In the genomic region with DNA sequence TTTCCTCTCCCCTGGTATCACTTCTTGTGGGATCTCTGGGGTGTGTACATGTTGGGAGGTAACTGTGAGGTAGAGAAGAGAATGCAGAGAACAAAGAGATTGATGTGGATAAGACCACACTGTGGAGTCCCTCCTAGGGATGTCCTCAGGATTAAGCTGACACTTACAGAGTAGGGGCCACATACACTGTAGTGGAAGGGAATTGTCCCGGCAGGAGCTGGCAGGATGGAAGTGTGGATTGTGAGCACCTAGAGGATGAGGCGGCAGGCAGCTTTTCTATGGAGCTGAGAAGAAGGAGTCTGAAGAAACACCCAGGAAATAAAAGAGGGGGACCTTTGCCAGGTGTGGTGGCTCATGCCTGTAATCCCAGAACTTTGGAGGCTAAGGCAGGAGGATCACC, we compare ENCODE assay signal across 14 cellular contexts. TPM values are rescaled to one million over a fixed set of nuclear protein-coding genes. Genes with fewer than 3 reads are reported as not detected.
DNase-seq lines count a peak whose midpoint lies in the region; ATAC-seq and TF ChIP-seq lines count a peak whose summit lies in the region.
"Had no signal": no experiment of that assay in that cellular context is flagged by ENCODE, and none has a peak within 500 bp of the region (broad histone marks: within the 10 kb centered on the region; RNA-seq: fewer than 3 reads in every experiment).

No MANE protein-coding gene starts in this region.

- no peaks in the 10 kb centered on the region for H3K27me3 Mint-ChIP-seq in T-helper 1 cell treated with Interleukin-12 subunit alpha and Interleukin-12 subunit beta and Interleukin-4 antibody, amounts not matched to agents 30 μg/mL and 1 μg/mL, for 36 hours (ENCODE audit: low read depth)
- no peaks in the 10 kb centered on the region for H3K27me3 Mint-ChIP-seq in MCF 10A (ENCODE audit: insufficient read depth, unreplicated experiment)
- H3K27me3 Mint-ChIP-seq in activated CD8-positive, alpha-beta T cell treated with anti-CD3 and anti-CD28 coated beads for 36 hours: no peaks in the 10 kb centered on the region
- no peaks in the 10 kb centered on the region for H3K27me3 Mint-ChIP-seq in osteocyte (ENCODE audit: unreplicated experiment)

- intact Hi-C loops in MCF 10A (cut with micrococcal nuclease) (no loop called here), breast epithelium (cut with DNase I; ENCODE audit: low total_unique reads) (loop anchor here (5.0 kb wide), 1 partner anchor 670 kb away; no protein-coding TSS in a partner anchor)
- intact Hi-C loops in activated CD8-positive, alpha-beta T cell treated with anti-CD3 and anti-CD28 coated beads for 36 hours (cut with micrococcal nuclease): no loop called here

- no peak for ATAC-seq in activated CD8-positive, alpha-beta T cell treated with anti-CD3 and anti-CD28 coated beads for 36 hours
- ATAC-seq in stimulated activated effector memory CD8-positive, alpha-beta T cell treated with anti-CD3 and anti-CD28 coated beads, Interleukin-12 subunit alpha, Interleukin-12 subunit beta, amount 100 ng/mL, for 72 hours: no peak
- ATAC-seq in GM19351 (IDR thresholded peaks at IDR 0.05; ENCODE audit: unreplicated experiment): no peak

- no peaks in the 10 kb centered on the region for H3K9me3 Mint-ChIP-seq in T-helper 1 cell treated with Interleukin-12 subunit alpha and Interleukin-12 subunit beta and Interleukin-4 antibody, amounts not matched to agents 30 μg/mL and 1 μg/mL, for 36 hours
- H3K9me3 Mint-ChIP-seq in MCF 10A (ENCODE audit: unreplicated experiment) (no peaks in the 10 kb centered on the region), osteocyte (ENCODE audit: unreplicated experiment) (no peaks in the 10 kb centered on the region)
- no peaks in the 10 kb centered on the region for H3K9me3 Mint-ChIP-seq in activated CD8-positive, alpha-beta T cell treated with anti-CD3 and anti-CD28 coated beads for 36 hours
- no peaks in the 10 kb centered on the region for H3K9me3 Mint-ChIP-seq in stimulated activated effector memory CD8-positive, alpha-beta T cell treated with anti-CD3 and anti-CD28 coated beads, Interleukin-12 subunit alpha, Interleukin-12 subunit beta, amount 100 ng/mL, for 72 hours

- no peaks in the 10 kb centered on the region for H3K36me3 ChIP-seq in breast epithelium

- H3K4me1 ChIP-seq in breast epithelium: peaks cover 0 to 9% of the 10 kb centered on the region in 2 donors

- H3K27ac Mint-ChIP-seq in T-helper 1 cell treated with Interleukin-12 subunit alpha and Interleukin-12 subunit beta and Interleukin-4 antibody, amounts not matched to agents 30 μg/mL and 1 μg/mL, for 36 hours: peak overlapping the region; percentile 18
- H3K27ac Mint-ChIP-seq in MCF 10A (ENCODE audit: low read depth, unreplicated experiment) (peak overlapping the region; percentile 73), osteocyte (ENCODE audit: unreplicated experiment) (no peak overlapping the region)
- peak overlapping the region; percentile 52 for H3K27ac Mint-ChIP-seq in activated CD8-positive, alpha-beta T cell treated with anti-CD3 and anti-CD28 coated beads for 36 hours
- peak overlapping the region; percentile 66 for H3K27ac Mint-ChIP-seq in stimulated activated effector memory CD8-positive, alpha-beta T cell treated with anti-CD3 and anti-CD28 coated beads, Interleukin-12 subunit alpha, Interleukin-12 subunit beta, amount 100 ng/mL, for 72 hours

- no peaks in the 10 kb centered on the region for H3K9me3 ChIP-seq in breast epithelium

- BruUV-seq in MCF 10A (replicated peaks; lab: Mats Ljungman, UMichigan): no TSS peak

- no peak for TF ChIP-seq CTCF in MCF 10A (IDR thresholded peaks at IDR 0.05; ENCODE audit: unreplicated experiment)
- no peak for TF ChIP-seq CTCF in breast epithelium (IDR thresholded peaks at IDR 0.05)
- TF ChIP-seq CTCF in activated CD8-positive, alpha-beta T cell treated with anti-CD3 and anti-CD28 coated beads for 36 hours (IDR thresholded peaks at IDR 0.05): no peak
- no peak for TF ChIP-seq CTCF in osteocyte (IDR thresholded peaks at IDR 0.05)

- DNase-seq in T-helper 1 cell (no peak), MCF 10A (ENCODE audit: unreplicated experiment) (no peak), breast epithelium (ENCODE audit: low spot score in 2 of 2) (no peak), osteocyte (ENCODE audit: extremely low spot score, unreplicated experiment) (no peak)
- no peak for DNase-seq in activated CD8-positive, alpha-beta T cell treated with anti-CD3 and anti-CD28 coated beads for 36 hours
- DNase-seq in stimulated activated effector memory CD8-positive, alpha-beta T cell treated with anti-CD3 and anti-CD28 coated beads, Interleukin-12 subunit alpha, Interleukin-12 subunit beta, amount 100 ng/mL, for 72 hours (ENCODE audit: low spot score in 2 of 2): no peak
- DNase-seq: Karpas-422, NCI-H1930, NCI-H2171 treated with DMSO at 0.1 percent for 48 hours, NCI-H774 had no signal

- H3K27ac ChIP-seq in breast epithelium: no peak overlapping the region
- H3K27ac ChIP-seq: 22Rv1 had no signal

- no peak for TF ChIP-seq POLR2A in breast epithelium (IDR thresholded peaks at IDR 0.05)

- POLR2A ChIA-PET in MCF 10A (lab: Yijun Ruan, JAX): interaction anchor here (0.6 to 1.6 kb wide), 3 partner anchors 13 to 121 kb away, joined by 4 to 5 read pairs (median 5); partner anchors contain the start of genes AGFG2 and TSC22D4
- POLR2A ChIA-PET in activated CD8-positive, alpha-beta T cell treated with anti-CD3 and anti-CD28 coated beads for 36 hours (lab: Charles Lee): no interaction called here

- H3K36me3 Mint-ChIP-seq in T-helper 1 cell treated with Interleukin-12 subunit alpha and Interleukin-12 subunit beta and Interleukin-4 antibody, amounts not matched to agents 30 μg/mL and 1 μg/mL, for 36 hours (ENCODE audit: low read depth): peaks cover 35% of the 10 kb centered on the region
- H3K36me3 Mint-ChIP-seq in MCF 10A (ENCODE audit: insufficient read depth, unreplicated experiment) (peaks cover 46% of the 10 kb centered on the region), osteocyte (ENCODE audit: unreplicated experiment) (peaks cover 6% of the 10 kb centered on the region)
- peaks cover 56% of the 10 kb centered on the region for H3K36me3 Mint-ChIP-seq in activated CD8-positive, alpha-beta T cell treated with anti-CD3 and anti-CD28 coated beads for 36 hours (ENCODE audit: low read depth)
- H3K36me3 Mint-ChIP-seq in stimulated activated effector memory CD8-positive, alpha-beta T cell treated with anti-CD3 and anti-CD28 coated beads, Interleukin-12 subunit alpha, Interleukin-12 subunit beta, amount 100 ng/mL, for 72 hours: peaks cover 98% of the 10 kb centered on the region

- H3K4me1 Mint-ChIP-seq in T-helper 1 cell treated with Interleukin-12 subunit alpha and Interleukin-12 subunit beta and Interleukin-4 antibody, amounts not matched to agents 30 μg/mL and 1 μg/mL, for 36 hours (ENCODE audit: low read depth): peaks cover 25% of the 10 kb centered on the region
- H3K4me1 Mint-ChIP-seq in MCF 10A (ENCODE audit: insufficient read depth, unreplicated experiment) (peaks cover 5% of the 10 kb centered on the region), osteocyte (ENCODE audit: unreplicated experiment) (peaks cover 10% of the 10 kb centered on the region)
- peaks cover 38% of the 10 kb centered on the region for H3K4me1 Mint-ChIP-seq in activated CD8-positive, alpha-beta T cell treated with anti-CD3 and anti-CD28 coated beads for 36 hours (ENCODE audit: low read depth)
- peaks cover 36% of the 10 kb centered on the region for H3K4me1 Mint-ChIP-seq in stimulated activated effector memory CD8-positive, alpha-beta T cell treated with anti-CD3 and anti-CD28 coated beads, Interleukin-12 subunit alpha, Interleukin-12 subunit beta, amount 100 ng/mL, for 72 hours

- H3K4me3 Mint-ChIP-seq in T-helper 1 cell treated with Interleukin-12 subunit alpha and Interleukin-12 subunit beta and Interleukin-4 antibody, amounts not matched to agents 30 μg/mL and 1 μg/mL, for 36 hours: no peak overlapping the region
- no peak overlapping the region for H3K4me3 Mint-ChIP-seq in MCF 10A (ENCODE audit: unreplicated experiment)
- H3K4me3 Mint-ChIP-seq in activated CD8-positive, alpha-beta T cell treated with anti-CD3 and anti-CD28 coated beads for 36 hours: no peak overlapping the region
- H3K4me3 Mint-ChIP-seq in stimulated activated effector memory CD8-positive, alpha-beta T cell treated with anti-CD3 and anti-CD28 coated beads, Interleukin-12 subunit alpha, Interleukin-12 subunit beta, amount 100 ng/mL, for 72 hours: no peak overlapping the region
- H3K4me3 Mint-ChIP-seq in osteocyte (ENCODE audit: unreplicated experiment): no peak overlapping the region

- CTCF ChIA-PET in MCF 10A (lab: Yijun Ruan, JAX): interaction anchor here (1.7 kb wide), 1 partner anchor 10 kb away, joined by 3 read pairs; no protein-coding TSS in a partner anchor
- CTCF ChIA-PET in activated CD8-positive, alpha-beta T cell treated with anti-CD3 and anti-CD28 coated beads for 36 hours (lab: Charles Lee): interaction anchor here (1.0 to 5.8 kb wide), 3 partner anchors 13 to 82 kb away, joined by 3 to 30 read pairs (median 7); no protein-coding TSS in a partner anchor

- no peaks in the 10 kb centered on the region for H3K27me3 ChIP-seq in breast epithelium

- no peak overlapping the region for H3K4me3 ChIP-seq in breast epithelium

RNA-seq across cellular contexts. Expression of gene AGFG2, which starts 13.5 kb away (rescaled TPM):
- total RNA-seq in MCF 10A (2022): 8.4 and 11.9 TPM in 2 replicates
- 10 to 100 TPM; 12.2 to 24.7 (median 18.7) TPM for total RNA-seq in breast epithelium
- 10 to 100 TPM; 45.6 to 45.8 TPM for total RNA-seq in activated CD8-positive, alpha-beta T cell treated with anti-CD3 and anti-CD28 coated beads for 36 hours
- total RNA-seq in osteocyte: 10.2 and 10.8 TPM in 2 replicates

RNA-seq across cellular contexts. Expression of gene SAP25, which starts 21.2 kb away (rescaled TPM):
- 1.2 and 2.9 TPM in 2 replicates for total RNA-seq in MCF 10A (2022)
- total RNA-seq in breast epithelium: 1 to 10 TPM in 1 of 3 donors, under 1 TPM in 2; 0.96 to 2.2 (median 0.98) TPM
- total RNA-seq in activated CD8-positive, alpha-beta T cell treated with anti-CD3 and anti-CD28 coated beads for 36 hours: 10 to 100 TPM in 1 of 2 experiments, 1 to 10 TPM in 1; 9.9 to 12.8 TPM
- 1.5 TPM in 1 of 2 replicates, not detected in the other for total RNA-seq in osteocyte
- total RNA-seq: H4 had no signal

RNA-seq across cellular contexts. Expression of gene LRCH4, which starts 33.4 kb away (rescaled TPM):
- 21.4 and 22.3 TPM in 2 replicates for total RNA-seq in MCF 10A (2022)
- 10 to 100 TPM; 49.6 to 89.1 (median 88.1) TPM for total RNA-seq in breast epithelium
- 10 to 100 TPM; 77.7 to 78.7 TPM for total RNA-seq in activated CD8-positive, alpha-beta T cell treated with anti-CD3 and anti-CD28 coated beads for 36 hours
- 76.2 and 90.9 TPM in 2 replicates for total RNA-seq in osteocyte

RNA-seq across cellular contexts. Expression of gene FBXO24, which starts 33.6 kb away (rescaled TPM):
- total RNA-seq in MCF 10A (2022): 0.37 and 1.1 TPM in 2 replicates
- total RNA-seq in breast epithelium: under 1 TPM in 2 of 3 donors, not detected in 1; 0.59 to 0.98 TPM
- total RNA-seq in activated CD8-positive, alpha-beta T cell treated with anti-CD3 and anti-CD28 coated beads for 36 hours: 1 to 10 TPM; 1.4 to 1.5 TPM
- total RNA-seq in osteocyte: 0.46 and 0.94 TPM in 2 replicates

RNA-seq across cellular contexts. Expression of gene PCOLCE, which starts 49.6 kb away (rescaled TPM):
- total RNA-seq in MCF 10A (2022): 2.0 and 3.6 TPM in 2 replicates
- total RNA-seq in breast epithelium: 10 to 100 TPM; 33.1 to 61.8 (median 39.7) TPM
- 1 to 10 TPM; 3.9 to 4.6 TPM for total RNA-seq in activated CD8-positive, alpha-beta T cell treated with anti-CD3 and anti-CD28 coated beads for 36 hours
- 608 and 626 TPM in 2 replicates for total RNA-seq in osteocyte
